ENCODE assay signal across 26 cellular contexts in genomic region chr2:231276986-231277385, GRCh38.
"Had no signal": no experiment of that assay in that cellular context is flagged by ENCODE, and none has a peak within 500 bp of the region (broad histone marks: within the 10 kb centered on the region; RNA-seq: fewer than 3 reads in every experiment).

No MANE protein-coding gene starts in this region.

- H3K4me3 Mint-ChIP-seq: endodermal cell; natural killer cell treated with Interleukin-12 subunit alpha and Interleukin-12 subunit beta and Interleukin-15 and Interleukin-18, amount 100 ng/mL, for 72 hours; neural progenitor cell had no signal

- H3K4me3 ChIP-seq: coronary artery, hepatocyte, lung, neural progenitor cell, pancreas, stomach, thoracic aorta, transverse colon had no signal

- H3K27ac Mint-ChIP-seq: natural killer cell treated with Interleukin-12 subunit alpha and Interleukin-12 subunit beta and Interleukin-15 and Interleukin-18, amount 100 ng/mL, for 72 hours; progenitor cell of endocrine pancreas had no signal

- H3K9me3 Mint-ChIP-seq: endodermal cell; natural killer cell treated with Interleukin-12 subunit alpha and Interleukin-12 subunit beta and Interleukin-15 and Interleukin-18, amount 100 ng/mL, for 72 hours; neural progenitor cell had no signal

- H3K79me2 ChIP-seq: hepatocyte had no signal

- H3K27ac ChIP-seq: coronary artery, foreskin keratinocyte, hepatocyte, neural progenitor cell, pancreas, stomach, thoracic aorta, transverse colon had no signal

- H3K27me3 Mint-ChIP-seq: progenitor cell of endocrine pancreas had no signal

- DNase-seq: effector CD4-positive, alpha-beta T cell; endodermal cell; erythroblast; foreskin keratinocyte; head of caudate nucleus; left colon; left ventricle myocardium superior; mesenchymal stem cell; midbrain; nucleus accumbens; pancreas; right cardiac atrium; small intestine; stimulated activated CD4-positive, alpha-beta T cell treated with anti-CD3 and anti-CD28 coated beads, Interleukin-12 subunit alpha, Interleukin-12 subunit beta, amount 100 ng/mL, for 4 hours; stimulated activated CD4-positive, alpha-beta T cell treated with anti-CD3 and anti-CD28 coated beads, Interleukin-4, amount 100 ng/mL, for 4 hours; stimulated activated naive CD4-positive, alpha-beta T cell; stomach; substantia nigra; transverse colon had no signal

- H3K36me3 Mint-ChIP-seq: natural killer cell treated with Interleukin-12 subunit alpha and Interleukin-12 subunit beta and Interleukin-15 and Interleukin-18, amount 100 ng/mL, for 72 hours had no signal

- H2AFZ ChIP-seq: hepatocyte, neural progenitor cell had no signal

- ATAC-seq: foreskin keratinocyte, left colon, left ventricle myocardium superior, pancreas, right cardiac atrium had no signal

- H3K4me2 ChIP-seq: hepatocyte, neural progenitor cell had no signal

- H3K4me1 ChIP-seq: foreskin keratinocyte, neural progenitor cell, pancreas, stomach had no signal

- H3K36me3 ChIP-seq: neural progenitor cell had no signal

- H3K9me3 ChIP-seq: pancreas, stomach, thoracic aorta, transverse colon had no signal

- H3K27me3 ChIP-seq: foreskin keratinocyte, hepatocyte, neural progenitor cell, pancreas, stomach, transverse colon had no signal

- H3K4me1 Mint-ChIP-seq: neural progenitor cell had no signal
